Comparison of ENCODE assay signal across 17 cellular contexts in the genomic region with DNA sequence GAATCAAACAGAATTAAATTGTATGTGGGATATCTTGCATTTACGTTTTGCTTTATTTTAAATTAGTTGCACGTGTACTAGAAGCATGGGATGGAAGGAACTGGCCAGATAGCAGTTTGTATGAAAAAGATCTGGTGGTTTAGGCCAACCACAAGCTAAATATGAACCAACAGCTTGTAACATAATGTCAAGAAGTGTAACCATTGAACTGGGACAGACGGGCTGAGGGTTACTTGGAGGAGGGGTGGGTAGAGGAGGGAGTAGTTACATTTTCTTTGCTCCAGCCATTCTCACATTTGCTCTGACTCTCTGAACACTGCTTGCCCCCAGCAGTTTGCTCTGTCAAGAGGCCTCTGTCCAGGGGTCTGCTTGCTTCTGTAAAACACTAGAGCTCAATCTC. TPM values are rescaled to one million over a fixed set of nuclear protein-coding genes. Genes with fewer than 3 reads are reported as not detected.
DNase-seq lines count a peak whose midpoint lies in the region; ATAC-seq, FAIRE-seq and TF ChIP-seq lines count a peak whose summit lies in the region.
"Had no signal": no experiment of that assay in that cellular context is flagged by ENCODE, and none has a peak within 500 bp of the region (broad histone marks: within the 10 kb centered on the region; RNA-seq: fewer than 3 reads in every experiment).

No MANE protein-coding gene starts in this region.

- no peak for TF ChIP-seq CTCF in MM.1S (IDR thresholded peaks at IDR 0.05; ENCODE audit: low read length)
- no peak for TF ChIP-seq CTCF in mucosa of descending colon (IDR thresholded peaks at IDR 0.05)

- no peaks in the 10 kb centered on the region for H3K9me3 ChIP-seq in MM.1S (replicated peaks; ENCODE audit: insufficient read depth, low read length)
- H3K9me3 ChIP-seq in mucosa of descending colon: no peaks in the 10 kb centered on the region

- H3K27ac ChIP-seq in MM.1S (ENCODE audit: low read length): peak overlapping the region; percentile 59; the same call in 1 of the 2 replicates

- FAIRE-seq in GM18507 (lab: Jason Lieb, UNC): peak; percentile 85

- H3K36me3 ChIP-seq in MM.1S (replicated peaks; ENCODE audit: insufficient read depth, low read length) (no peaks in the 10 kb centered on the region), mucosa of descending colon (ENCODE audit: low read depth) (no peaks in the 10 kb centered on the region)

- peak overlapping the region; percentile 66 for H3K4me2 ChIP-seq in MM.1S (ENCODE audit: low read depth, low read length)

- H3K4me1 ChIP-seq in MM.1S (ENCODE audit: low read length) (peaks cover 15% of the 10 kb centered on the region), mucosa of descending colon (ENCODE audit: low read depth) (no peaks in the 10 kb centered on the region)

- H3K4me3 ChIP-seq in MM.1S (ENCODE audit: low read length) (peak overlapping the region; percentile 6; the same call in 1 of the 2 replicates), mucosa of descending colon (no peak overlapping the region)

- H2AFZ ChIP-seq in MM.1S (ENCODE audit: low read length): peak overlapping the region; percentile 59; the same call in 1 of the 2 replicates

- H3K79me2 ChIP-seq in MM.1S (ENCODE audit: low read length): no peaks in the 10 kb centered on the region

- H3K9ac ChIP-seq in MM.1S (ENCODE audit: low read length): peak overlapping the region; percentile 6; the same call in 1 of the 2 replicates

- no peaks in the 10 kb centered on the region for H4K20me1 ChIP-seq in MM.1S (ENCODE audit: insufficient read depth, low read length)

- peak; percentile 39 for DNase-seq in GM18507 (ENCODE audit: extremely low spot score, insufficient read length, low read depth)
- DNase-seq in MM.1S: peak; percentile 78
- DNase-seq in mucosa of descending colon: no peak
- no peak for DNase-seq in GM03348 (ENCODE audit: low spot score)
- DNase-seq in activated T-cell treated with anti-CD3 and anti-CD28 coated beads, Interleukin-2, amount 50 U/mL, for 1 hour: no peak
- DNase-seq in NCI-H446 (lab: John Stamatoyannopoulos, UW): no peak
- DNase-seq: activated CD4-positive, CD25-positive, alpha-beta regulatory T cell treated with anti-CD3 and anti-CD28 coated beads, Interleukin-2, amount 50 U/mL, for 72 hours; activated effector memory CD4-positive, alpha-beta T cell treated with anti-CD3 and anti-CD28 coated beads, Interleukin-2, amount 50 U/mL, for 16 hours; CD8-positive, alpha-beta memory T cell; mammary epithelial cell; stimulated activated CD4-positive, alpha-beta T cell treated with anti-CD3 and anti-CD28 coated beads, Interleukin-1b, Interleukin-23, amount 100 ng/mL, for 48 hours; stimulated activated naive CD4-positive, alpha-beta T cell treated with Interleukin-2 at 50 U/mL for 16 hours had no signal

- no peaks in the 10 kb centered on the region for H3K9me2 ChIP-seq in MM.1S (replicated peaks; ENCODE audit: insufficient read depth, low read length)

- intact Hi-C loops in mucosa of descending colon (cut with DNase I, micrococcal nuclease): no loop called here

- H3F3A ChIP-seq in MM.1S (ENCODE audit: insufficient read depth, low read length): peaks cover 14% of the 10 kb centered on the region

- no peaks in the 10 kb centered on the region for H3K27me3 ChIP-seq in MM.1S (replicated peaks; ENCODE audit: insufficient read depth, low read length)

- ATAC-seq in GM21825 (IDR thresholded peaks at IDR 0.05; ENCODE audit: unreplicated experiment) (peak; percentile 73), mucosa of descending colon (peak; percentile 48), GM21723 (IDR thresholded peaks at IDR 0.05; ENCODE audit: unreplicated experiment) (no peak)

RNA-seq across cellular contexts. Expression of a gene that starts 31.7 kb away (rescaled TPM):
- under 1 TPM in 2 of 3 donors, not detected in 1; 0.12 to 0.23 TPM for total RNA-seq in mucosa of descending colon
- total RNA-seq: epithelial cell of proximal tubule, H4, mammary epithelial cell, SK-MEL-5 had no signal

Comparison
In these comparisons a context has a peak if more than half of its experiments do, and no peak if none do; other contexts are left out.
1. DNase-seq: peak in GM18507 (single experiment) and MM.1S (single experiment); none in mucosa of descending colon (0 of 3), GM03348 (single experiment), activated T-cell treated with anti-CD3 and anti-CD28 coated beads, Interleukin-2, amount 50 U/mL, for 1 hour (single experiment) and NCI-H446 (0 of 2).